Comparison of ENCODE assay signal across 13 cellular contexts in genomic region chr22:22958621-22959020, GRCh38.
DNase-seq lines count a peak whose midpoint lies in the region; ATAC-seq, FAIRE-seq and TF ChIP-seq lines count a peak whose summit lies in the region.
"Had no signal": no experiment of that assay in that cellular context is flagged by ENCODE, and none has a peak within 500 bp of the region (broad histone marks: within the 10 kb centered on the region; RNA-seq: fewer than 3 reads in every experiment).

No MANE protein-coding gene starts in this region.

- H3K4me3 ChIP-seq in K562 (no peak overlapping the region), endodermal cell (ENCODE audit: low read length) (no peak overlapping the region)
- H3K4me3 ChIP-seq: A549; BLaER1 treated with 17β-estradiol and CSF1 and Interleukin-3, amounts not matched to agents 10 nM and 100 nM had no signal

- H3K36me3 Mint-ChIP-seq in endodermal cell (ENCODE audit: low read depth): no peaks in the 10 kb centered on the region
- H3K36me3 Mint-ChIP-seq: CD4-positive, CD25-positive, alpha-beta regulatory T cell had no signal

- H2AFZ ChIP-seq in K562 (ENCODE audit: low read depth, low read length): no peak overlapping the region

- BruUV-seq in K562 (replicated peaks; lab: Mats Ljungman, UMichigan): no TSS peak

- H4K20me1 ChIP-seq in K562 (replicated peaks; ENCODE audit: control insufficient read depth, insufficient read depth, low read length): peaks cover 30% of the 10 kb centered on the region
- H4K20me1 ChIP-seq: BLaER1 treated with 17β-estradiol and CSF1 and Interleukin-3, amounts not matched to agents 10 nM and 100 nM had no signal

- WGBS in K562 (ENCODE audit: insufficient coverage, low coverage, missing lambda C conversion rate): under 1% methylated on average over 7 of the region's 7 CpGs
- WGBS in endodermal cell (ENCODE audit: insufficient coverage in 1 of 2, insufficient read length in 1 of 2), 2 experiments: 78 to 84% methylated on average over 6 to 7 of the region's 7 CpGs

- TF ChIP-seq CTCF in GM10266 (IDR thresholded peaks at IDR 0.05; ENCODE audit: control insufficient read depth, insufficient read depth, low read depth, missing control alignments) (peak; percentile 1), K562 (IDR thresholded peaks at IDR 0.05 in 2 of 3, conservative IDR thresholded peaks at IDR 0.05 in 1 of 3; ENCODE audit: insufficient read depth in 2 of 3, low read depth in 1 of 3, low read length in 3 of 3) (no peak), endodermal cell (conservative IDR thresholded peaks at IDR 0.05) (no peak)

- no peak for TF ChIP-seq POLR2A in K562 (conservative IDR thresholded peaks at IDR 0.05)

- H3K4me3 Mint-ChIP-seq in endodermal cell: no peak overlapping the region
- H3K4me3 Mint-ChIP-seq: B cell; CD4-positive, alpha-beta memory T cell; CD4-positive, CD25-positive, alpha-beta regulatory T cell; CD8-positive, alpha-beta memory T cell had no signal

- TF ChIP-seq RAD21 in K562 (CRISPR knock-in tag; conservative IDR thresholded peaks at IDR 0.05 in 1 of 2, IDR thresholded peaks at IDR 0.05 in 1 of 2): no peak

- FAIRE-seq in K562 (lab: Jason Lieb, UNC) (no peak), urothelium cell line (lab: Jason Lieb, UNC) (peak; percentile 35)
- FAIRE-seq: A549 had no signal

- H3K9me1 ChIP-seq in K562 (ENCODE audit: control insufficient read depth, insufficient read depth, low read length): no peaks in the 10 kb centered on the region

- H3K9me3 Mint-ChIP-seq in endodermal cell: peaks cover 19% of the 10 kb centered on the region

- peaks cover 7% of the 10 kb centered on the region for H3K4me1 Mint-ChIP-seq in endodermal cell

- intact Hi-C loops in K562 (cut with micrococcal nuclease): loop anchor here (1.0 to 5.0 kb wide), 7 partner anchors 170 to 756 kb away; no protein-coding TSS in a partner anchor

- H3K79me2 ChIP-seq in K562 (ENCODE audit: control insufficient read depth, insufficient read depth, low read length): no peaks in the 10 kb centered on the region

- H3K27me3 ChIP-seq in K562 (ENCODE audit: control insufficient read depth in 2 of 2, insufficient read depth in 2 of 2, low read length in 2 of 2): peaks cover 6% of the 10 kb centered on the region in 2 experiments; a peak in 3 of 5 replicates
- H3K27me3 ChIP-seq in endodermal cell (ENCODE audit: control insufficient read depth, insufficient read depth, low read length, poor library complexity, severe bottlenecking): peaks cover 17% of the 10 kb centered on the region
- H3K27me3 ChIP-seq: BLaER1 treated with 17β-estradiol and CSF1 and Interleukin-3, amounts not matched to agents 10 nM and 100 nM had no signal

- H3K9ac ChIP-seq in K562 (ENCODE audit: insufficient read depth in 1 of 2, low read depth in 2 of 2, low read length in 2 of 2) (no peak overlapping the region), endodermal cell (ENCODE audit: extremely low read depth, low read length, poor library complexity, severe bottlenecking) (no peak overlapping the region)
- H3K9ac ChIP-seq: BLaER1 treated with 17β-estradiol and CSF1 and Interleukin-3, amounts not matched to agents 10 nM and 100 nM had no signal

- in situ Hi-C loops in K562 (cut with MboI): loop anchor here (25.0 kb wide), 2 partner anchors 429 to 629 kb away; partner anchors contain the start of gene IGLL1

- CTCF ChIA-PET in K562 (lab: Yijun Ruan, JAX; ENCODE audit: low intra/inter-chr PET ratio): interaction anchor here (0.5 to 11.0 kb wide), 33 partner anchors 8 to 528 kb away, joined by 3 to 549 read pairs (median 6); partner anchors contain the start of gene BCR

- TF ChIP-seq EP300 in K562 (IDR thresholded peaks at IDR 0.05; ENCODE audit: low read length): no peak

- H3K9me3 ChIP-seq in K562 (replicated peaks; ENCODE audit: control insufficient read depth, insufficient read depth, low read depth, low read length) (no peaks in the 10 kb centered on the region), endodermal cell (ENCODE audit: control insufficient read depth, low read length) (peaks cover 16% of the 10 kb centered on the region)

- H3K27ac Mint-ChIP-seq in endodermal cell: no peak overlapping the region
- H3K27ac Mint-ChIP-seq: CD4-positive, CD25-positive, alpha-beta regulatory T cell; CD8-positive, alpha-beta memory T cell had no signal

- H3K36me3 ChIP-seq in K562 (ENCODE audit: control insufficient read depth, insufficient read depth, low read length) (no peaks in the 10 kb centered on the region), endodermal cell (ENCODE audit: control insufficient read depth, insufficient read depth, low read length) (no peaks in the 10 kb centered on the region)
- H3K36me3 ChIP-seq: BLaER1 treated with 17β-estradiol and CSF1 and Interleukin-3, amounts not matched to agents 10 nM and 100 nM had no signal

- H3K27ac ChIP-seq in K562 (ENCODE audit: extremely low read depth, low read depth, low read length) (no peak overlapping the region), endodermal cell (ENCODE audit: low read depth, low read length) (no peak overlapping the region)
- H3K27ac ChIP-seq: 22Rv1; A549; BLaER1 treated with 17β-estradiol and CSF1 and Interleukin-3, amounts not matched to agents 10 nM and 100 nM; C4-2B had no signal

- peaks cover 23% of the 10 kb centered on the region for H3K27me3 Mint-ChIP-seq in endodermal cell (ENCODE audit: insufficient read depth)
- H3K27me3 Mint-ChIP-seq: B cell had no signal

- no peak overlapping the region for H3K4me2 ChIP-seq in K562 (ENCODE audit: insufficient read depth, low read length)
- H3K4me2 ChIP-seq: A549; BLaER1 treated with 17β-estradiol and CSF1 and Interleukin-3, amounts not matched to agents 10 nM and 100 nM had no signal

- DNase-seq in GM10266 (ENCODE audit: extremely low spot score) (no peak), K562 (ENCODE audit: extremely low read depth in 1 of 4, low spot score in 3 of 4) (peak in 3 of 4 experiments; percentile 48 to 55 (median 51)), urothelium cell line (ENCODE audit: low spot score) (no peak), endodermal cell (no peak), NCI-H345 (lab: John Stamatoyannopoulos, UW) (no peak)

- ATAC-seq in K562: no peak

- POLR2A ChIA-PET in K562 (lab: Yijun Ruan, JAX): interaction anchor here (0.6 to 5.9 kb wide), 9 partner anchors 8 to 236 kb away, joined by 3 to 51 read pairs (median 4); no protein-coding TSS in a partner anchor

- no peaks in the 10 kb centered on the region for H3K4me1 ChIP-seq in K562 (replicated peaks in 1 of 2; ENCODE audit: control insufficient read depth in 2 of 2, insufficient read depth in 2 of 2, low read length in 2 of 2)
- H3K4me1 ChIP-seq in endodermal cell (ENCODE audit: control insufficient read depth, insufficient read depth, low read length): no peaks in the 10 kb centered on the region
- H3K4me1 ChIP-seq: A549 had no signal

TF ChIP-seq in K562, 482 proteins besides CTCF, POLR2A, EP300 and RAD21 (continues in another document):
- no peak for TF ChIP-seq CREB1 (IDR thresholded peaks at IDR 0.05)
- no peak for TF ChIP-seq CREB1 (CRISPR knock-in tag; IDR thresholded peaks at IDR 0.05)
- no peak for TF ChIP-seq TCF3 (CRISPR knock-in tag; IDR thresholded peaks at IDR 0.05)

Comparison
In these comparisons a context has a peak if more than half of its experiments do, and no peak if none do; other contexts are left out.
1. DNase-seq: peak in K562 (3 of 4); none in GM10266 (single experiment), urothelium cell line (single experiment), endodermal cell (single experiment) and NCI-H345 (single experiment).